ENCODE assay signal across 12 cellular contexts in genomic region chr6:6840831-6841263, GRCh38.
DNase-seq lines count a peak whose midpoint lies in the region; ATAC-seq and TF ChIP-seq lines count a peak whose summit lies in the region.
"Had no signal": no experiment of that assay in that cellular context is flagged by ENCODE, and none has a peak within 500 bp of the region (broad histone marks: within the 10 kb centered on the region; RNA-seq: fewer than 3 reads in every experiment).

No MANE protein-coding gene starts in this region.

- H3K9me3 Mint-ChIP-seq in type B pancreatic cell = peaks cover 4% of the 10 kb centered on the region

- no peak overlapping the region for H3K27ac ChIP-seq in mesenchymal stem cell (ENCODE audit: low read length, poor library complexity, severe bottlenecking)
- H3K27ac ChIP-seq: psoas muscle had no signal

- TF ChIP-seq CTCF in type B pancreatic cell (conservative IDR thresholded peaks at IDR 0.05) = no peak

- H3K14ac ChIP-seq in mesenchymal stem cell (ENCODE audit: low read length in 2 of 2) = no peak overlapping the region

- H3K36me3 ChIP-seq in mesenchymal stem cell (ENCODE audit: control insufficient read depth in 1 of 2, insufficient read depth in 2 of 2, low read depth in 1 of 2, low read length in 2 of 2) = no peaks in the 10 kb centered on the region

- H3K4me1 Mint-ChIP-seq in type B pancreatic cell (ENCODE audit: unreplicated experiment) = peaks cover 4% of the 10 kb centered on the region

- no peak for DNase-seq in NCI-H1092 treated with DMSO at 0.1 percent for 48 hours (lab: John Stamatoyannopoulos, UW)
- no peak for DNase-seq in mesenchymal stem cell
- DNase-seq in type B pancreatic cell (ENCODE audit: extremely low spot score, unreplicated experiment) = no peak
- no peak for DNase-seq in activated effector memory CD4-positive, alpha-beta T cell treated with Interleukin-2 at 50 U/mL for 16 hours
- DNase-seq: kidney glomerular epithelial cell, psoas muscle had no signal

- no peak overlapping the region for H4K8ac ChIP-seq in mesenchymal stem cell (ENCODE audit: low read length)

- H2AK5ac ChIP-seq in mesenchymal stem cell (ENCODE audit: low read length, severe bottlenecking) = no peak overlapping the region

- no peaks in the 10 kb centered on the region for H3K79me1 ChIP-seq in mesenchymal stem cell (replicated peaks; ENCODE audit: low read length, poor library complexity, severe bottlenecking)

- no peak overlapping the region for H2AFZ ChIP-seq in mesenchymal stem cell (ENCODE audit: low read depth, low read length)

- H3K9ac ChIP-seq in mesenchymal stem cell (ENCODE audit: low read length) = no peak overlapping the region

- peaks cover 19% of the 10 kb centered on the region for H3K27me3 Mint-ChIP-seq in type B pancreatic cell

- no peak overlapping the region for H2BK15ac ChIP-seq in mesenchymal stem cell (ENCODE audit: low read depth, poor library complexity, severe bottlenecking)

- H3K23ac ChIP-seq in mesenchymal stem cell (ENCODE audit: low read length in 2 of 2) = no peak overlapping the region

- peaks cover 5% of the 10 kb centered on the region for H3K9me3 ChIP-seq in mesenchymal stem cell (ENCODE audit: control insufficient read depth, low read length)

- peak; percentile 87 for ATAC-seq in GM18502 (IDR thresholded peaks at IDR 0.05; ENCODE audit: poor library complexity, unreplicated experiment)
- ATAC-seq in GM21515 (IDR thresholded peaks at IDR 0.05; ENCODE audit: unreplicated experiment) = peak; percentile 77
- ATAC-seq in HG03432 (IDR thresholded peaks at IDR 0.05; ENCODE audit: unreplicated experiment) = peak; percentile 92
- peak; percentile 19 for ATAC-seq in esophagus mucosa
- ATAC-seq: psoas muscle had no signal

- no peak overlapping the region for H3K4me3 Mint-ChIP-seq in type B pancreatic cell
- H3K4me3 Mint-ChIP-seq: activated T-helper 1 cell treated with anti-CD3 and anti-CD28 coated beads, Interleukin-12 subunit alpha, Interleukin-12 subunit beta, Interleukin-2, Interleukin-4 antibody, amounts not matched to agents 30 ng/mL and 10 ng/mL and 1 ng/mL, durations not matched to agents 14 hours and 24 hours and 36 hours; central memory CD8-positive, alpha-beta T cell had no signal

- peaks cover 2% of the 10 kb centered on the region for H3K4me1 ChIP-seq in mesenchymal stem cell (ENCODE audit: control insufficient read depth, insufficient read depth, low read depth, low read length)

- H3K4ac ChIP-seq in mesenchymal stem cell (ENCODE audit: low read depth in 1 of 2, low read length in 2 of 2) = no peak overlapping the region

- H3K36me3 Mint-ChIP-seq in type B pancreatic cell = no peaks in the 10 kb centered on the region

- H3K27me3 ChIP-seq in mesenchymal stem cell (ENCODE audit: control insufficient read depth in 1 of 2, insufficient read depth in 1 of 2, low read length in 2 of 2) = peaks cover 10 to 22% of the 10 kb centered on the region in 2 experiments

- H2BK120ac ChIP-seq in mesenchymal stem cell (ENCODE audit: low read depth, low read length) = no peak overlapping the region

- no peak overlapping the region for H4K91ac ChIP-seq in mesenchymal stem cell (ENCODE audit: low read length)

- H2BK12ac ChIP-seq in mesenchymal stem cell (ENCODE audit: low read length in 2 of 2) = no peak overlapping the region

- no peak overlapping the region for H3K4me2 ChIP-seq in mesenchymal stem cell (ENCODE audit: low read length, poor library complexity, severe bottlenecking)

- H3K4me3 ChIP-seq in mesenchymal stem cell (ENCODE audit: insufficient read depth in 1 of 2, low read depth in 1 of 2, low read length in 2 of 2) = no peak overlapping the region
- H3K4me3 ChIP-seq: psoas muscle had no signal

- WGBS in mesenchymal stem cell = 96% methylated on average over 5 of the region's 5 CpGs

- no peak overlapping the region for H3K27ac Mint-ChIP-seq in type B pancreatic cell
- H3K27ac Mint-ChIP-seq: activated T-helper 1 cell treated with anti-CD3 and anti-CD28 coated beads, Interleukin-12 subunit alpha, Interleukin-12 subunit beta, Interleukin-2, Interleukin-4 antibody, amounts not matched to agents 30 ng/mL and 10 ng/mL and 1 ng/mL, durations not matched to agents 14 hours and 24 hours and 36 hours had no signal

- no peak overlapping the region for H3K18ac ChIP-seq in mesenchymal stem cell (ENCODE audit: low read depth in 1 of 2, low read length in 2 of 2)

- no peak overlapping the region for H2BK5ac ChIP-seq in mesenchymal stem cell (ENCODE audit: low read depth, low read length, poor library complexity, severe bottlenecking)

Comparison
In these comparisons a context has a peak if more than half of its experiments do, and no peak if none do; other contexts are left out.
1. ATAC-seq: peak in every context shown above with its lines; median percentile 92 in HG03432; 87 in GM18502; 77 in GM21515; 19 in esophagus mucosa.